8 cellular contexts compared by ENCODE assay signal in genomic region chr6:131063028-131063763, GRCh38. TPM values are rescaled to one million over a fixed set of nuclear protein-coding genes. Genes with fewer than 3 reads are reported as not detected.
DNase-seq lines count a peak whose midpoint lies in the region; ATAC-seq and TF ChIP-seq lines count a peak whose summit lies in the region.

Gene EPB41L2 (minus strand): TSS chr6:131063245. CDS start chr6:130956485, 106,760 bp downstream.

- POLR2A ChIA-PET in CD4-positive, alpha-beta T cell (lab: Charles Lee): no interaction called here

- CTCF ChIA-PET in CD4-positive, alpha-beta T cell (lab: Charles Lee): no interaction called here

- ATAC-seq in CD4-positive, alpha-beta T cell (ENCODE audit: poor library complexity): peak; percentile 88
- ATAC-seq in GM19372 (IDR thresholded peaks at IDR 0.05; ENCODE audit: low read depth, unreplicated experiment) (peak; percentile 80), HG03521 (IDR thresholded peaks at IDR 0.05; ENCODE audit: unreplicated experiment) (peak; percentile 82), natural killer cell (peak; percentile 89 to 93 (median 92))
- peak; percentile 81 for ATAC-seq in activated T-helper 17 cell treated with anti-CD3 and anti-CD28 coated beads, Interleukin-2, amount 50 U/mL, for 72 hours (replicated peaks)

- intact Hi-C loops in CD4-positive, alpha-beta T cell (cut with DNase I, micrococcal nuclease): loop anchor here in 1 of 2 experiments (5.0 kb wide), 2 partner anchors 54 to 564 kb away; partner anchors contain the start of gene MED23
- intact Hi-C loops in natural killer cell (cut with micrococcal nuclease): loop anchor here (5.0 kb wide), 1 partner anchor 74 kb away; the partner anchor contains the start of gene AKAP7

- H3K27me3 ChIP-seq in CD4-positive, alpha-beta T cell (ENCODE audit: control insufficient read depth, insufficient read depth, low read length): no peaks in the 10 kb centered on the region

- H3K9me3 ChIP-seq in CD4-positive, alpha-beta T cell (ENCODE audit: control insufficient read depth, low read length): no peaks in the 10 kb centered on the region

- TF ChIP-seq CTCF in CD4-positive, alpha-beta T cell (IDR thresholded peaks at IDR 0.05): no peak
- TF ChIP-seq CTCF in fibroblast of mammary gland (conservative IDR thresholded peaks at IDR 0.05; ENCODE audit: control insufficient read depth, insufficient read depth, low read depth, low read length) (no peak), natural killer cell (IDR thresholded peaks at IDR 0.05) (no peak)

- H3K27me3 Mint-ChIP-seq in CD4-positive, alpha-beta T cell: no peaks in the 10 kb centered on the region
- no peaks in the 10 kb centered on the region for H3K27me3 Mint-ChIP-seq in activated T-helper 17 cell treated with anti-CD3 and anti-CD28 coated beads, Interleukin-2, amount 50 U/mL, for 72 hours
- peaks cover 0 to 3% of the 10 kb centered on the region in 2 donors for H3K27me3 Mint-ChIP-seq in natural killer cell (ENCODE audit: low read depth in 2 of 2)

- H3K4me3 Mint-ChIP-seq in CD4-positive, alpha-beta T cell: peak within 1 kb of the TSS; percentile 91
- H3K4me3 Mint-ChIP-seq in activated T-helper 17 cell treated with anti-CD3 and anti-CD28 coated beads, Interleukin-2, amount 50 U/mL, for 72 hours: peak within 1 kb of the TSS; percentile 80
- peak within 1 kb of the TSS; percentile 73 for H3K4me3 Mint-ChIP-seq in natural killer cell

- H3K4me1 Mint-ChIP-seq in CD4-positive, alpha-beta T cell (ENCODE audit: low read depth): peaks cover 26% of the 10 kb centered on the region
- peaks cover 16% of the 10 kb centered on the region for H3K4me1 Mint-ChIP-seq in activated T-helper 17 cell treated with anti-CD3 and anti-CD28 coated beads, Interleukin-2, amount 50 U/mL, for 72 hours
- peaks cover 15 to 18% of the 10 kb centered on the region in 2 donors for H3K4me1 Mint-ChIP-seq in natural killer cell

- DNase-seq in CD4-positive, alpha-beta T cell: peak; percentile 51 to 82 (median 68)
- DNase-seq in RKO (ENCODE audit: low spot score) (peak; percentile 90), fibroblast of mammary gland (ENCODE audit: low read depth) (peak; percentile 82), natural killer cell (peak; percentile 78)
- peak; percentile 68 for DNase-seq in stimulated activated naive CD4-positive, alpha-beta T cell treated with Interleukin-2 at 50 U/mL for 16 hours (lab: John Stamatoyannopoulos, UW)

- peak within 1 kb of the TSS; percentile 79 for H3K4me3 ChIP-seq in fibroblast of mammary gland (ENCODE audit: control insufficient read depth, low read depth, low read length)

- H3K9me3 Mint-ChIP-seq in CD4-positive, alpha-beta T cell: no peaks in the 10 kb centered on the region
- peaks cover 8% of the 10 kb centered on the region for H3K9me3 Mint-ChIP-seq in activated T-helper 17 cell treated with anti-CD3 and anti-CD28 coated beads, Interleukin-2, amount 50 U/mL, for 72 hours
- no peaks in the 10 kb centered on the region for H3K9me3 Mint-ChIP-seq in natural killer cell

- H3K27ac ChIP-seq in CD4-positive, alpha-beta T cell (ENCODE audit: low read depth, low read length): no peak within 1 kb of the TSS

- H3K27ac Mint-ChIP-seq in CD4-positive, alpha-beta T cell: peak within 1 kb of the TSS; percentile 45
- peak within 1 kb of the TSS; percentile 76 for H3K27ac Mint-ChIP-seq in activated T-helper 17 cell treated with anti-CD3 and anti-CD28 coated beads, Interleukin-2, amount 50 U/mL, for 72 hours
- H3K27ac Mint-ChIP-seq in natural killer cell: peak within 1 kb of the TSS; percentile 29 to 44

- no peaks in the 10 kb centered on the region for H3K36me3 Mint-ChIP-seq in CD4-positive, alpha-beta T cell (ENCODE audit: low read depth)
- no peaks in the 10 kb centered on the region for H3K36me3 Mint-ChIP-seq in activated T-helper 17 cell treated with anti-CD3 and anti-CD28 coated beads, Interleukin-2, amount 50 U/mL, for 72 hours (ENCODE audit: low read depth)
- H3K36me3 Mint-ChIP-seq in natural killer cell: no peaks in the 10 kb centered on the region

RNA-seq across cellular contexts. Expression of gene EPB41L2, which starts in this region (rescaled TPM):
- total RNA-seq in CD4-positive, alpha-beta T cell: 10 to 100 TPM in 1 of 2 experiments, 1 to 10 TPM in 1; 9.5 to 12.3 TPM
- 10 to 100 TPM; 31.0 to 49.3 TPM for total RNA-seq in activated T-helper 17 cell treated with anti-CD3 and anti-CD28 coated beads, Interleukin-2, amount 50 U/mL, for 72 hours
- 10 to 100 TPM in 2 of 3 donors, 1 to 10 TPM in 1; 6.8 to 11.4 (median 11.0) TPM for total RNA-seq in natural killer cell
